Comparison of ENCODE assay signal across 8 cellular contexts in the genomic region with DNA sequence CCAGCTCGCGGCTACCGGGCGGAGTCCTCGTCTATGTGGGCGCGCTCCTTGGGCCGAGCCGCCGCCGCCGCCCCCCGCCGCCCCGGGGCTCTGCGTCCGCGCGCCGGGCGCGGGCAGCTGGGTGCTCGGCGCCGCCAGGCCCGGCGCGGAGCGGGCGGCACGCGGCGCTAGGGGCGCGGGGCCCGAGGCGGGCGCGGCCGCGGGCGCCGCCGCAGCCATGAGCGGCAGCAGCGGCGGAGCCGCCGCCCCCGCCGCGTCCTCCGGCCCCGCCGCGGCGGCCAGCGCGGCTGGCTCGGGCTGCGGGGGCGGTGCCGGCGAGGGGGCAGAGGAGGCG. TPM values are rescaled to one million over a fixed set of nuclear protein-coding genes. Genes with fewer than 3 reads are reported as not detected.
DNase-seq lines count a peak whose midpoint lies in the region; ATAC-seq and TF ChIP-seq lines count a peak whose summit lies in the region.

No MANE protein-coding gene starts in this region.

- no peaks in the 10 kb centered on the region for H3K9me3 Mint-ChIP-seq in activated T-cell treated with anti-CD3 and anti-CD28 coated beads, Interleukin-2, amount 50 U/mL, for 4 hours
- H3K9me3 Mint-ChIP-seq in endodermal cell: no peaks in the 10 kb centered on the region

- WGBS in endodermal cell (ENCODE audit: insufficient coverage in 1 of 2, insufficient read length in 1 of 2), 2 experiments: 0% methylated on average over 2 to 65 of the region's 65 CpGs

- peaks cover 38% of the 10 kb centered on the region for H3K27me3 ChIP-seq in endodermal cell (ENCODE audit: control insufficient read depth, insufficient read depth, low read length, poor library complexity, severe bottlenecking)

- H3K36me3 Mint-ChIP-seq in activated T-cell treated with anti-CD3 and anti-CD28 coated beads, Interleukin-2, amount 50 U/mL, for 4 hours (ENCODE audit: insufficient read depth): no peaks in the 10 kb centered on the region
- H3K36me3 Mint-ChIP-seq in endodermal cell (ENCODE audit: low read depth): no peaks in the 10 kb centered on the region

- peak overlapping the region; percentile 88 for H3K4me3 ChIP-seq in endodermal cell (ENCODE audit: low read length)
- peak overlapping the region; percentile 57 to 87 (median 77) for H3K4me3 ChIP-seq in skin epidermis

- peaks cover 16% of the 10 kb centered on the region for H3K4me1 Mint-ChIP-seq in activated T-cell treated with anti-CD3 and anti-CD28 coated beads, Interleukin-2, amount 50 U/mL, for 4 hours (ENCODE audit: low read depth)
- peaks cover 31% of the 10 kb centered on the region for H3K4me1 Mint-ChIP-seq in endodermal cell

- H3K27ac ChIP-seq in endodermal cell (ENCODE audit: low read depth, low read length): peak overlapping the region; percentile 46
- H3K27ac ChIP-seq in skin epidermis: peak overlapping the region in 19 of 21 experiments; percentile 70 to 98 (median 90)

- no peak overlapping the region for H3K27ac Mint-ChIP-seq in endodermal cell

- ATAC-seq in activated T-cell treated with anti-CD3 and anti-CD28 coated beads, Interleukin-2, amount 50 U/mL, for 4 hours: peak; percentile 15 to 18
- ATAC-seq in HG03460 (IDR thresholded peaks at IDR 0.05; ENCODE audit: unreplicated experiment): peak; percentile 4

- H3K27me3 Mint-ChIP-seq in activated T-cell treated with anti-CD3 and anti-CD28 coated beads, Interleukin-2, amount 50 U/mL, for 4 hours (ENCODE audit: low read depth): peaks cover 53% of the 10 kb centered on the region
- peaks cover 40% of the 10 kb centered on the region for H3K27me3 Mint-ChIP-seq in endodermal cell (ENCODE audit: insufficient read depth)

- H3K9ac ChIP-seq in endodermal cell (ENCODE audit: extremely low read depth, low read length, poor library complexity, severe bottlenecking): no peak overlapping the region

- H3K4me3 Mint-ChIP-seq in activated T-cell treated with anti-CD3 and anti-CD28 coated beads, Interleukin-2, amount 50 U/mL, for 4 hours: no peak overlapping the region
- peak overlapping the region; percentile 83 for H3K4me3 Mint-ChIP-seq in endodermal cell

- no peaks in the 10 kb centered on the region for H3K9me3 ChIP-seq in endodermal cell (ENCODE audit: control insufficient read depth, low read length)

- H3K36me3 ChIP-seq in endodermal cell (ENCODE audit: control insufficient read depth, insufficient read depth, low read length): no peaks in the 10 kb centered on the region

- no peak for TF ChIP-seq CTCF in endodermal cell (conservative IDR thresholded peaks at IDR 0.05)

- H3K4me1 ChIP-seq in endodermal cell (ENCODE audit: control insufficient read depth, insufficient read depth, low read length): peaks cover 7% of the 10 kb centered on the region

- DNase-seq in activated T-cell treated with anti-CD3 and anti-CD28 coated beads, Interleukin-2, amount 50 U/mL, for 4 hours: no peak
- DNase-seq in activated T-cell treated with anti-CD3 and anti-CD28 coated beads for 4 hours (no peak), endodermal cell (no peak), inferior parietal cortex (ENCODE audit: extremely low spot score) (no peak), NCI-H774 (lab: John Stamatoyannopoulos, UW) (no peak)
- DNase-seq in stimulated activated CD4-positive, alpha-beta T cell treated with anti-CD3 and anti-CD28 coated beads, Interleukin-4, amount 100 ng/mL, for 1 hour: no peak

RNA-seq across cellular contexts. Expression of a gene that starts 0.3 kb away (rescaled TPM):
- total RNA-seq in activated T-cell treated with anti-CD3 and anti-CD28 coated beads, Interleukin-2, amount 50 U/mL, for 4 hours: 1 to 10 TPM; 4.6 to 6.6 (median 5.7) TPM
- total RNA-seq in endodermal cell: 100 to 1,000 TPM in 1 of 2 donors, 10 to 100 TPM in 1; 88.3 to 109 TPM
- 56.6 TPM for polyA plus RNA-seq in endodermal cell (2013, experiment 1 of 2)
- polyA plus RNA-seq in endodermal cell (2013, experiment 2 of 2): 54.0 TPM

Comparison
In these comparisons a context has a peak if more than half of its experiments do, and no peak if none do; other contexts are left out.
1. RNA of a gene that starts 0.3 kb away (total RNA-seq): 88.3 to 109 TPM in endodermal cell; 4.6 to 6.6 TPM in activated T-cell treated with anti-CD3 and anti-CD28 coated beads, Interleukin-2, amount 50 U/mL, for 4 hours; every median in the first group is over 10 times any median in the second.